15 cellular contexts compared by ENCODE assay signal in the genomic region with DNA sequence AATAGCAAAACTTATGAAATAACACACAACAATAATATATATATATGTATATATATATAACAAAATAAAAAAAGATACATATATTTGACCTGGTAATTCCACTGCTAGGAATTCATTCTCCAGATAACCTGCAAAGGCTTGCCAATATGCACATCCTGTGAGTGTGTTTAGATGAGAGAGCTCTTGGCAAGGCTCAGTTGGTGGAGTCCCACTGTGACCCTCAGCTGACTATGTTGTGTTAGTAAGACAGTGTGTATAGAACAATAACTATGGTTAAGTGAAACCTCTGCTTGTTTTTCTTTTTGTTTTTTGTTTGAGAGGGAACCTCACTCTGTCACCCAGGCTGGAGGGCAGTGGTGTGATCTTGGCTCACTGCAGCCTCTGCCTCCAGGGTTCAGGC.
"Had no signal": no experiment of that assay in that cellular context is flagged by ENCODE, and none has a peak within 500 bp of the region (broad histone marks: within the 10 kb centered on the region; RNA-seq: fewer than 3 reads in every experiment).

No MANE protein-coding gene starts in this region.

- H3K4me3 ChIP-seq: cardiac muscle cell, coronary artery, lung, mucosa of descending colon, stomach, thoracic aorta had no signal

- H3K27ac ChIP-seq: cardiac muscle cell, coronary artery, epithelial cell of prostate, stomach, thoracic aorta had no signal

- H3K36me3 ChIP-seq: cardiac muscle cell, stomach, thoracic aorta had no signal

- DNase-seq: activated CD4-positive, alpha-beta T cell treated with anti-CD3 and anti-CD28 coated beads, Interleukin-2, amount 50 U/mL, for 4 hours; activated CD4-positive, CD25-positive, alpha-beta regulatory T cell treated with anti-CD3 and anti-CD28 coated beads, Interleukin-2, amount 50 U/mL, for 72 hours; activated T-cell treated with anti-CD3 and anti-CD28 coated beads, Interleukin-2, amount 50 U/mL, for 1 hour; amygdala; effector memory CD4-positive, alpha-beta T cell; glutamatergic neuron; mucosa of descending colon; occipital lobe; stomach had no signal

- H3K27me3 ChIP-seq: cardiac muscle cell, stomach had no signal

- ATAC-seq: mucosa of descending colon; natural killer cell treated with Interleukin-12 subunit alpha and Interleukin-12 subunit beta and Interleukin-15 and Interleukin-18, amount 100 ng/mL, for 72 hours had no signal

- H3K9me3 ChIP-seq: mucosa of descending colon, stomach, thoracic aorta had no signal
